ENCODE assay signal across 1 cellular context in the genomic region with DNA sequence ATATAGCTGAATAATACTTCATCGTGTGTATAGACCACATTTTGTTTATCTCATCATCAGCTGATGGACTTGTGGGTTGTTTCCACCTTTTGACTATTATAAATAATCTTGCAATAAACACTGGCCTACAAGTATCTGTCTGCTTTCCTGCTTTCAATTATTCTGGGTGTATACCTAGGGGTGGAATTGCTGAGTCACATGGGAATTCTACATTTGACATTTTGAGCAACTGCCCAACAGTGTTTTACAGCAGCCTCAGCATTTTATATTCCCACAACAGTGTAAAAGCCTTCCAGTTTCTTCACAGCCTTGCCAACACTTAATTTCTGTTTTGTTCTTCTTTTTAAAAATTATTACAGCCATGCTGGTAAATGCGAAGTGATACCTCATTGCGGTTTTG.
TF ChIP-seq lines count a peak whose summit lies in the region.

No MANE protein-coding gene starts in this region.

TF ChIP-seq in HepG2, 621 proteins besides CTCF, POLR2A, EP300 and RAD21:
- TF ChIP-seq IKZF1 (IDR thresholded peaks at IDR 0.05) (no peak), ZNF687 (CRISPR knock-in tag; IDR thresholded peaks at IDR 0.05) (no peak), ZNF609 (CRISPR knock-in tag; IDR thresholded peaks at IDR 0.05; ENCODE audit: borderline replicate concordance) (no peak), MAFF (IDR thresholded peaks at IDR 0.05; ENCODE audit: low read depth, low read length) (peak; percentile 48; the same call in 1 of the 2 replicates), TFDP1 (CRISPR knock-in tag; IDR thresholded peaks at IDR 0.05; ENCODE audit: borderline replicate concordance) (no peak), REL (CRISPR knock-in tag; conservative IDR thresholded peaks at IDR 0.05) (no peak), HNF4A (CRISPR knock-in tag; IDR thresholded peaks at IDR 0.05) (no peak), NFIC (IDR thresholded peaks at IDR 0.05; ENCODE audit: low read length) (no peak), NFE2L2 (IDR thresholded peaks at IDR 0.05; ENCODE audit: low read length) (0 out of 2 replicates have a peak, but pooled peaks have one; percentile 28), STAT5B (CRISPR knock-in tag; IDR thresholded peaks at IDR 0.05) (no peak), CBX2 (IDR thresholded peaks at IDR 0.05; ENCODE audit: low read depth, low read length) (no peak), CBX2 (CRISPR knock-in tag; IDR thresholded peaks at IDR 0.05; ENCODE audit: low read depth) (no peak), MAFK (conservative IDR thresholded peaks at IDR 0.05 in 1 of 2, IDR thresholded peaks at IDR 0.05 in 1 of 2; ENCODE audit: low read length in 2 of 2) (peak; percentile 36 to 59; a peak in 2 of 4 replicates)
- TF ChIP-seq, protein P1, sequence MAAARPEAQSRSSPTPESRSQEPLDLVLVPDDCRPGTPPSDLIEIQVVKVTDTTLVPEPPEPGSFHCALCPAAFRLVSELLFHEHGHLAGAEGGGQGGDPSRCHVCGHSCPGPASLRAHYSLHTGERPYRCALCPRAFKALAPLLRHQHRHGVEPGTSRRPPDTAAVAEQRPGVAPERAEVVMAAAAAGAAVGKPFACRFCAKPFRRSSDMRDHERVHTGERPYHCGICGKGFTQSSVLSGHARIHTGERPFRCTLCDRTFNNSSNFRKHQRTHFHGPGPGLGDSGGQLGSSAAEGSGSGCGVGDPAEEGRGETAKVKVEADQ (CRISPR knock-in tag; IDR thresholded peaks at IDR 0.05; ENCODE audit: borderline replicate concordance): no peak
- TF ChIP-seq, protein P2, sequence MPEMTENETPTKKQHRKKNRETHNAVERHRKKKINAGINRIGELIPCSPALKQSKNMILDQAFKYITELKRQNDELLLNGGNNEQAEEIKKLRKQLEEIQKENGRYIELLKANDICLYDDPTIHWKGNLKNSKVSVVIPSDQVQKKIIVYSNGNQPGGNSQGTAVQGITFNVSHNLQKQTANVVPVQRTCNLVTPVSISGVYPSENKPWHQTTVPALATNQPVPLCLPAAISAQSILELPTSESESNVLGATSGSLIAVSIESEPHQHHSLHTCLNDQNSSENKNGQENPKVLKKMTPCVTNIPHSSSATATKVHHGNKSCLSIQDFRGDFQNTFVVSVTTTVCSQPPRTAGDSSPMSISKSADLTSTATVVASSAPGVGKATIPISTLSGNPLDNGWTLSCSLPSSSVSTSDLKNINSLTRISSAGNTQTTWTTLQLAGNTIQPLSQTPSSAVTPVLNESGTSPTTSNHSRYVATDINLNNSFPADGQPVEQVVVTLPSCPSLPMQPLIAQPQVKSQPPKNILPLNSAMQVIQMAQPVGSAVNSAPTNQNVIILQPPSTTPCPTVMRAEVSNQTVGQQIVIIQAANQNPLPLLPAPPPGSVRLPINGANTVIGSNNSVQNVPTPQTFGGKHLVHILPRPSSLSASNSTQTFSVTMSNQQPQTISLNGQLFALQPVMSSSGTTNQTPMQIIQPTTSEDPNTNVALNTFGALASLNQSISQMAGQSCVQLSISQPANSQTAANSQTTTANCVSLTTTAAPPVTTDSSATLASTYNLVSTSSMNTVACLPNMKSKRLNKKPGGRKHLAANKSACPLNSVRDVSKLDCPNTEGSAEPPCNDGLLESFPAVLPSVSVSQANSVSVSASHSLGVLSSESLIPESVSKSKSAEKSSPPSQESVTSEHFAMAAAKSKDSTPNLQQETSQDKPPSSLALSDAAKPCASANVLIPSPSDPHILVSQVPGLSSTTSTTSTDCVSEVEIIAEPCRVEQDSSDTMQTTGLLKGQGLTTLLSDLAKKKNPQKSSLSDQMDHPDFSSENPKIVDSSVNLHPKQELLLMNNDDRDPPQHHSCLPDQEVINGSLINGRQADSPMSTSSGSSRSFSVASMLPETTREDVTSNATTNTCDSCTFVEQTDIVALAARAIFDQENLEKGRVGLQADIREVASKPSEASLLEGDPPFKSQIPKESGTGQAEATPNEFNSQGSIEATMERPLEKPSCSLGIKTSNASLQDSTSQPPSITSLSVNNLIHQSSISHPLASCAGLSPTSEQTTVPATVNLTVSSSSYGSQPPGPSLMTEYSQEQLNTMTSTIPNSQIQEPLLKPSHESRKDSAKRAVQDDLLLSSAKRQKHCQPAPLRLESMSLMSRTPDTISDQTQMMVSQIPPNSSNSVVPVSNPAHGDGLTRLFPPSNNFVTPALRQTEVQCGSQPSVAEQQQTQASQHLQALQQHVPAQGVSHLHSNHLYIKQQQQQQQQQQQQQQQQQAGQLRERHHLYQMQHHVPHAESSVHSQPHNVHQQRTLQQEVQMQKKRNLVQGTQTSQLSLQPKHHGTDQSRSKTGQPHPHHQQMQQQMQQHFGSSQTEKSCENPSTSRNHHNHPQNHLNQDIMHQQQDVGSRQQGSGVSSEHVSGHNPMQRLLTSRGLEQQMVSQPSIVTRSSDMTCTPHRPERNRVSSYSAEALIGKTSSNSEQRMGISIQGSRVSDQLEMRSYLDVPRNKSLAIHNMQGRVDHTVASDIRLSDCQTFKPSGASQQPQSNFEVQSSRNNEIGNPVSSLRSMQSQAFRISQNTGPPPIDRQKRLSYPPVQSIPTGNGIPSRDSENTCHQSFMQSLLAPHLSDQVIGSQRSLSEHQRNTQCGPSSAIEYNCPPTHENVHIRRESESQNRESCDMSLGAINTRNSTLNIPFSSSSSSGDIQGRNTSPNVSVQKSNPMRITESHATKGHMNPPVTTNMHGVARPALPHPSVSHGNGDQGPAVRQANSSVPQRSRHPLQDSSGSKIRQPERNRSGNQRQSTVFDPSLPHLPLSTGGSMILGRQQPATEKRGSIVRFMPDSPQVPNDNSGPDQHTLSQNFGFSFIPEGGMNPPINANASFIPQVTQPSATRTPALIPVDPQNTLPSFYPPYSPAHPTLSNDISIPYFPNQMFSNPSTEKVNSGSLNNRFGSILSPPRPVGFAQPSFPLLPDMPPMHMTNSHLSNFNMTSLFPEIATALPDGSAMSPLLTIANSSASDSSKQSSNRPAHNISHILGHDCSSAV (CRISPR knock-in tag; IDR thresholded peaks at IDR 0.05; ENCODE audit: borderline replicate concordance): no peak
TF ChIP-seq in HepG2: peak in this region for 3.
